27 cellular contexts compared by ENCODE assay signal in the genomic region with DNA sequence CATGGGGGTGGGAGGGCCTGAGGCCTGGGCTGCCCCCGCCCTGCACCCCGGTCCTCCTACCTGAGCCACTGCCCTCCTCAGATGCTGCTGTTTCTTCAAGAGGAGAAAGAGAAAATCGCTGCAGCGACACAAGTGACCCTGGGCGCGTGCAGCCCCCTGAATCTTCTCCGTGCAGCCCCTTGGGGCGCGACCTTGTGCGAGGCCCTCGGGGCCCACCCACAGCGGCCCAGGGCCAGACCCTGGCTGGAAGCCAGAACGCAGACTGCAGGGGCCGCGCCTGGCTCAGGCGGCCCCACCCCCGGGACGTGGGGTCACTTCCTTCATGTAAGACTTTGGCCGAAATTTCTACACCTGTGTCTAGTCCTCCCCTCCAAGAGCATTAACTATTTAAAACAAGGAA.
"Had no signal": no experiment of that assay in that cellular context is flagged by ENCODE, and none has a peak within 500 bp of the region (broad histone marks: within the 10 kb centered on the region; RNA-seq: fewer than 3 reads in every experiment).

No MANE protein-coding gene starts in this region.

- H3K4me1 Mint-ChIP-seq: mesothelial cell of epicardium, neural crest cell had no signal

- H3K36me3 ChIP-seq: uterus had no signal

- H3K4me1 ChIP-seq: gastrocnemius medialis, prostate gland, right atrium auricular region, sigmoid colon, tibial artery, upper lobe of right lung, uterus had no signal

- H3K27ac Mint-ChIP-seq: mesothelial cell of epicardium; natural killer cell treated with Interleukin-12 subunit alpha and Interleukin-12 subunit beta and Interleukin-15 and Interleukin-18, amount 100 ng/mL, for 72 hours; stimulated activated effector memory CD8-positive, alpha-beta T cell treated with anti-CD3 and anti-CD28 coated beads, Interleukin-12 subunit alpha, Interleukin-12 subunit beta, amount 100 ng/mL, for 72 hours had no signal

- H3K27me3 ChIP-seq: dorsolateral prefrontal cortex, gastrocnemius medialis, right atrium auricular region, sigmoid colon, testis, tibial artery, upper lobe of right lung, uterus had no signal

- DNase-seq: dorsolateral prefrontal cortex; effector CD4-positive, alpha-beta T cell; foreskin fibroblast; gastrocnemius medialis; head of caudate nucleus; mesenchymal stem cell; mucosa of descending colon; naive B cell; nucleus accumbens; sigmoid colon; stimulated activated CD4-positive, alpha-beta T cell treated with anti-CD3 and anti-CD28 coated beads, Interleukin-2, amount 100 ng/mL, for 24 hours; stimulated activated CD4-positive, alpha-beta T cell treated with anti-CD3 and anti-CD28 coated beads, Interleukin-4, amount 100 ng/mL, for 24 hours; stimulated activated naive CD8-positive, alpha-beta T cell treated with anti-CD3 and anti-CD28 coated beads, Interleukin-15, Interleukin-2, amounts not matched to agents 100 U/mL and 50 U/mL, for 24 hours; testis; tibial artery; upper lobe of right lung; uterus had no signal

- H3K4me3 ChIP-seq: dorsolateral prefrontal cortex, gastrocnemius medialis, lung, mucosa of descending colon, prostate gland, right atrium auricular region, sigmoid colon, testis, tibial artery, upper lobe of right lung, uterus had no signal

- H3K9me3 ChIP-seq: gastrocnemius medialis, mucosa of descending colon, prostate gland, right atrium auricular region, sigmoid colon, testis, tibial artery, upper lobe of right lung, uterus had no signal

- FAIRE-seq: colon, kidney had no signal

- H3K36me3 Mint-ChIP-seq: natural killer cell treated with Interleukin-12 subunit alpha and Interleukin-12 subunit beta and Interleukin-15 and Interleukin-18, amount 100 ng/mL, for 72 hours had no signal

- H3K27me3 Mint-ChIP-seq: naive B cell; natural killer cell treated with Interleukin-12 subunit alpha and Interleukin-12 subunit beta and Interleukin-15 and Interleukin-18, amount 100 ng/mL, for 72 hours had no signal

- H3K4me3 Mint-ChIP-seq: mesothelial cell of epicardium; naive B cell; natural killer cell treated with Interleukin-12 subunit alpha and Interleukin-12 subunit beta and Interleukin-15 and Interleukin-18, amount 100 ng/mL, for 72 hours; neural crest cell; stimulated activated effector memory CD8-positive, alpha-beta T cell treated with anti-CD3 and anti-CD28 coated beads, Interleukin-12 subunit alpha, Interleukin-12 subunit beta, amount 100 ng/mL, for 72 hours had no signal

- H3K27ac ChIP-seq: dorsolateral prefrontal cortex, gastrocnemius medialis, prostate gland, right atrium auricular region, sigmoid colon, testis, tibial artery, upper lobe of right lung, uterus had no signal

- H3K9me3 Mint-ChIP-seq: mesothelial cell of epicardium; naive B cell; natural killer cell treated with Interleukin-12 subunit alpha and Interleukin-12 subunit beta and Interleukin-15 and Interleukin-18, amount 100 ng/mL, for 72 hours; neural crest cell; stimulated activated effector memory CD8-positive, alpha-beta T cell treated with anti-CD3 and anti-CD28 coated beads, Interleukin-12 subunit alpha, Interleukin-12 subunit beta, amount 100 ng/mL, for 72 hours had no signal

- ATAC-seq: gastrocnemius medialis; left lobe of liver; mucosa of descending colon; natural killer cell treated with Interleukin-12 subunit alpha and Interleukin-12 subunit beta and Interleukin-15 and Interleukin-18, amount 100 ng/mL, for 72 hours; stimulated activated effector memory CD8-positive, alpha-beta T cell treated with anti-CD3 and anti-CD28 coated beads, Interleukin-12 subunit alpha, Interleukin-12 subunit beta, amount 100 ng/mL, for 72 hours; stimulated activated naive CD8-positive, alpha-beta T cell treated with anti-CD3 and anti-CD28 coated beads, Interleukin-15, Interleukin-2, amounts not matched to agents 100 U/mL and 50 U/mL, for 24 hours had no signal
